Comparison of ENCODE assay signal across 25 cellular contexts in genomic region chr3:126859415-126860246, GRCh38.
DNase-seq lines count a peak whose midpoint lies in the region; ATAC-seq and TF ChIP-seq lines count a peak whose summit lies in the region.
"Had no signal": no experiment of that assay in that cellular context is flagged by ENCODE, and none has a peak within 500 bp of the region (broad histone marks: within the 10 kb centered on the region; RNA-seq: fewer than 3 reads in every experiment).

No MANE protein-coding gene starts in this region.

- POLR2A ChIA-PET in IMR-90 (lab: Charles Lee; ENCODE audit: unreplicated experiment), result no interaction called here

- no peak overlapping the region; the same call in 1 of the 2 replicates for H2BK120ac ChIP-seq in IMR-90 (ENCODE audit: low read depth, low read length)

- no peak overlapping the region for H2BK15ac ChIP-seq in IMR-90 (ENCODE audit: low read depth, low read length)

- H3K4me2 ChIP-seq in GM23248 (ENCODE audit: unreplicated experiment) (no peak overlapping the region), IMR-90 (ENCODE audit: low read depth, low read length) (no peak overlapping the region)

- no peak overlapping the region; the same call in 1 of the 2 replicates for H4K91ac ChIP-seq in IMR-90 (ENCODE audit: insufficient read depth, low read depth, low read length)

- H3K9me1 ChIP-seq in IMR-90 (ENCODE audit: insufficient read depth, low read length), result 0 out of 2 replicates have a peak, but pooled peaks cover 3% of the 10 kb centered on the region

- dilution Hi-C loops in IMR-90 (cut with HindIII; ENCODE audit: low sequenced_read_pairs, unreplicated experiment), result no loop called here

- CTCF ChIA-PET in IMR-90 (lab: Yijun Ruan, JAX), result no interaction called here

- H3K79me2 ChIP-seq in GM23248 (ENCODE audit: insufficient read depth), result no peaks in the 10 kb centered on the region

- H3K14ac ChIP-seq in IMR-90 (replicated peaks; ENCODE audit: low read depth, low read length), result no peak overlapping the region

- no TSS peak for BruUV-seq in IMR-90 (replicated peaks; lab: Mats Ljungman, UMichigan)

- intact Hi-C loops in IMR-90 (cut with micrococcal nuclease) (no loop called here), CD14-positive monocyte (cut with micrococcal nuclease) (no loop called here)

- peaks cover 6% of the 10 kb centered on the region; the same call in 1 of the 2 replicates for H3K4me1 ChIP-seq in GM23248 (ENCODE audit: insufficient read depth)
- no peaks in the 10 kb centered on the region for H3K4me1 ChIP-seq in IMR-90 (ENCODE audit: control insufficient read depth, insufficient read depth, low read length)
- H3K4me1 ChIP-seq: ascending aorta, Peyer's patch, prostate gland, stomach, tibial nerve had no signal

- H3K36me3 Mint-ChIP-seq in activated T-helper 17 cell treated with anti-CD3 and anti-CD28 coated beads, Interleukin-2, amount 50 U/mL, for 72 hours (ENCODE audit: low read depth), result no peaks in the 10 kb centered on the region
- H3K36me3 Mint-ChIP-seq in neural crest cell (ENCODE audit: low read depth) (no peaks in the 10 kb centered on the region), CD14-positive monocyte (no peaks in the 10 kb centered on the region)
- H3K36me3 Mint-ChIP-seq: activated CD8-positive, alpha-beta memory T cell treated with anti-CD3 and anti-CD28 coated beads, Interleukin-2, amount 10 ng/mL, durations not matched to agents 7 days and 5 days had no signal

- in situ Hi-C loops in GM23248 (cut with MboI), result no loop called here
- in situ Hi-C loops in IMR-90 (cut with MboI; ENCODE audit: low sequenced_read_pairs), result no loop called here

- H3K79me1 ChIP-seq in IMR-90 (ENCODE audit: low read depth in 1 of 2, low read length in 2 of 2), result no peaks in the 10 kb centered on the region

- H3K56ac ChIP-seq in IMR-90 (ENCODE audit: extremely low read depth, insufficient read depth, low read length), result no peak overlapping the region

- H3K9me2 ChIP-seq in GM23248 (ENCODE audit: insufficient read depth), result no peaks in the 10 kb centered on the region

- H4K20me1 ChIP-seq in GM23248 (ENCODE audit: insufficient read depth) (no peaks in the 10 kb centered on the region), IMR-90 (ENCODE audit: insufficient read depth, low read length) (no peaks in the 10 kb centered on the region)

- H3K27me3 ChIP-seq in GM23248 (replicated peaks; ENCODE audit: insufficient read depth), result no peaks in the 10 kb centered on the region
- H3K27me3 ChIP-seq in IMR-90 (ENCODE audit: control insufficient read depth, insufficient read depth, low read length), result no peaks in the 10 kb centered on the region
- H3K27me3 ChIP-seq: ascending aorta, dorsolateral prefrontal cortex, heart left ventricle, Peyer's patch, stomach, tibial nerve had no signal

- 92% methylated on average over 16 of the region's 16 CpGs for WGBS in GM23248 (ENCODE audit: low coverage in 1 of 2, low lambda C conversion rate in 2 of 2, missing lambda C conversion rate in 2 of 2), 2 experiments
- 83% methylated on average over 8 of the region's 16 CpGs; no CpG with 5 or more reads in 1 of the 2 experiments for WGBS in IMR-90 (ENCODE audit: extremely low coverage in 2 of 2, insufficient read length in 1 of 2), 2 experiments

- H3K27ac Mint-ChIP-seq in activated T-helper 17 cell treated with anti-CD3 and anti-CD28 coated beads, Interleukin-2, amount 50 U/mL, for 72 hours, result peak overlapping the region; percentile 20
- H3K27ac Mint-ChIP-seq in neural crest cell (ENCODE audit: unreplicated experiment) (peak overlapping the region; percentile 62), CD14-positive monocyte (no peak overlapping the region)
- H3K27ac Mint-ChIP-seq: activated CD4-positive, alpha-beta T cell treated with anti-CD3 and anti-CD28 coated beads, Interleukin-2, amount 10 ng/mL, durations not matched to agents 24 days and 14 days; activated CD8-positive, alpha-beta memory T cell treated with anti-CD3 and anti-CD28 coated beads, Interleukin-2, amount 10 ng/mL, durations not matched to agents 7 days and 5 days; activated naive CD4-positive, alpha-beta T cell treated with anti-CD3 and anti-CD28 coated beads, Interleukin-2, amount 50 U/mL, for 24 hours; activated T-helper 1 cell treated with anti-CD3 and anti-CD28 coated beads, Interleukin-12 subunit alpha, Interleukin-12 subunit beta, Interleukin-2, Interleukin-4 antibody, amounts not matched to agents 30 ng/mL and 10 ng/mL and 1 ng/mL, durations not matched to agents 14 hours and 24 hours and 36 hours had no signal

- no peak overlapping the region for H4K8ac ChIP-seq in IMR-90 (ENCODE audit: low read depth in 2 of 2, low read length in 2 of 2)

- no peaks in the 10 kb centered on the region for H3K36me3 ChIP-seq in GM23248 (ENCODE audit: low read depth)
- no peaks in the 10 kb centered on the region for H3K36me3 ChIP-seq in IMR-90 (ENCODE audit: control insufficient read depth, insufficient read depth, low read length)
- H3K36me3 ChIP-seq: ascending aorta, heart left ventricle, Peyer's patch, prostate gland had no signal

- H4K5ac ChIP-seq in IMR-90 (ENCODE audit: low read depth, low read length), result no peak overlapping the region

- H3K27ac ChIP-seq in GM23248, result peak overlapping the region; percentile 26; the same call in 1 of the 2 replicates
- H3K27ac ChIP-seq in IMR-90 (ENCODE audit: insufficient read depth, low read length), result no peak overlapping the region
- H3K27ac ChIP-seq: ascending aorta, heart left ventricle, Peyer's patch, prostate gland, SK-N-MC, stomach, tibial nerve, VCaP had no signal

- H2BK20ac ChIP-seq in IMR-90 (ENCODE audit: low read depth, low read length), result 0 out of 2 replicates have a peak overlapping the region, but pooled peaks have one; percentile 20

- H3K23ac ChIP-seq in IMR-90 (ENCODE audit: low read depth, low read length), result no peak overlapping the region

- TF ChIP-seq RAD21 in IMR-90 (IDR thresholded peaks at IDR 0.05; ENCODE audit: low read length), result no peak

- H3K4me1 Mint-ChIP-seq in activated T-helper 17 cell treated with anti-CD3 and anti-CD28 coated beads, Interleukin-2, amount 50 U/mL, for 72 hours, result no peaks in the 10 kb centered on the region
- H3K4me1 Mint-ChIP-seq in neural crest cell, result no peaks in the 10 kb centered on the region
- H3K4me1 Mint-ChIP-seq in CD14-positive monocyte, result no peaks in the 10 kb centered on the region
- H3K4me1 Mint-ChIP-seq: activated CD4-positive, alpha-beta T cell treated with anti-CD3 and anti-CD28 coated beads, Interleukin-2, amount 10 ng/mL, durations not matched to agents 24 days and 14 days; activated naive CD4-positive, alpha-beta T cell treated with anti-CD3 and anti-CD28 coated beads, Interleukin-2, amount 50 U/mL, for 24 hours; central memory CD8-positive, alpha-beta T cell had no signal

- no peak overlapping the region for H2BK5ac ChIP-seq in IMR-90 (ENCODE audit: low read depth, low read length, poor library complexity, severe bottlenecking)

- no peak overlapping the region for H2AK9ac ChIP-seq in IMR-90 (replicated peaks; ENCODE audit: low read depth, low read length, poor library complexity)

- no peak for TF ChIP-seq POLR2A in IMR-90 (IDR thresholded peaks at IDR 0.05; ENCODE audit: low read depth, low read length)

- ATAC-seq in IMR-90 (ENCODE audit: low read depth), result no peak
- ATAC-seq in activated T-helper 17 cell treated with anti-CD3 and anti-CD28 coated beads, Interleukin-2, amount 50 U/mL, for 72 hours (replicated peaks), result no peak
- ATAC-seq in GM18907 (IDR thresholded peaks at IDR 0.05; ENCODE audit: unreplicated experiment), result no peak
- ATAC-seq: activated CD8-positive, alpha-beta memory T cell treated with anti-CD3 and anti-CD28 coated beads, Interleukin-2, amount 10 ng/mL, durations not matched to agents 7 days and 5 days had no signal

- H2AFZ ChIP-seq in GM23248 (no peak overlapping the region), IMR-90 (replicated peaks; ENCODE audit: low read length, poor library complexity) (no peak overlapping the region)

- H3K4me3 ChIP-seq in GM23248 (no peak overlapping the region), IMR-90 (ENCODE audit: insufficient read depth, low read depth, low read length) (no peak overlapping the region), foreskin fibroblast (ENCODE audit: low read depth in 1 of 2, low read length in 2 of 2) (no peak overlapping the region)
- H3K4me3 ChIP-seq: ascending aorta, dorsolateral prefrontal cortex, heart left ventricle, Peyer's patch, prostate gland, SK-N-MC, stomach, tibial nerve had no signal

- peak; percentile 4 for DNase-seq in GM23248
- no peak for DNase-seq in IMR-90
- DNase-seq in neural crest cell (ENCODE audit: low read depth, low spot score), result no peak
- DNase-seq in CD14-positive monocyte (ENCODE audit: low spot score), result no peak
- no peak for DNase-seq in foreskin fibroblast
- no peak for DNase-seq in DMS153 treated with DMSO at 0.1 percent for 48 hours (lab: John Stamatoyannopoulos, UW; ENCODE audit: unreplicated experiment)
- DNase-seq: activated CD4-positive, alpha-beta T cell treated with anti-CD3 and anti-CD28 coated beads, Interleukin-2, amount 10 ng/mL, durations not matched to agents 24 days and 14 days; CD4-positive, CD25-positive, alpha-beta regulatory T cell; heart left ventricle; NCI-H187 treated with DMSO at 0.1 percent for 48 hours; Peyer's patch; stomach; T-helper 2 cell had no signal

- H3K9ac ChIP-seq in GM23248 (no peak overlapping the region), IMR-90 (ENCODE audit: low read depth, low read length) (no peak overlapping the region)

- H3K9me3 ChIP-seq in GM23248 (ENCODE audit: low read depth) (no peaks in the 10 kb centered on the region), IMR-90 (ENCODE audit: control insufficient read depth, insufficient read depth, low read length) (no peaks in the 10 kb centered on the region)
- H3K9me3 ChIP-seq: ascending aorta, heart left ventricle, Peyer's patch, prostate gland, stomach, tibial nerve had no signal

- no peaks in the 10 kb centered on the region for H3K27me3 Mint-ChIP-seq in activated T-helper 17 cell treated with anti-CD3 and anti-CD28 coated beads, Interleukin-2, amount 50 U/mL, for 72 hours
- H3K27me3 Mint-ChIP-seq in neural crest cell (ENCODE audit: low read depth) (no peaks in the 10 kb centered on the region), CD14-positive monocyte (ENCODE audit: low read depth in 3 of 3) (peaks cover 0 to 4% (median 0%) of the 10 kb centered on the region in 3 donors)
- H3K27me3 Mint-ChIP-seq: activated CD4-positive, alpha-beta T cell treated with anti-CD3 and anti-CD28 coated beads, Interleukin-2, amount 10 ng/mL, durations not matched to agents 24 days and 14 days; activated CD8-positive, alpha-beta memory T cell treated with anti-CD3 and anti-CD28 coated beads, Interleukin-2, amount 10 ng/mL, durations not matched to agents 7 days and 5 days; activated naive CD4-positive, alpha-beta T cell treated with anti-CD3 and anti-CD28 coated beads, Interleukin-2, amount 50 U/mL, for 24 hours; CD4-positive, CD25-positive, alpha-beta regulatory T cell; central memory CD8-positive, alpha-beta T cell had no signal

- TF ChIP-seq CTCF in IMR-90 (conservative IDR thresholded peaks at IDR 0.05; ENCODE audit: low read depth, low read length), result no peak
- TF ChIP-seq CTCF in neural crest cell (conservative IDR thresholded peaks at IDR 0.05), result no peak
- no peak for TF ChIP-seq CTCF in CD14-positive monocyte (IDR thresholded peaks at IDR 0.05)
- no peak for TF ChIP-seq CTCF in foreskin fibroblast (IDR thresholded peaks at IDR 0.05; ENCODE audit: low read depth, low read length)

- no peaks in the 10 kb centered on the region for H3K9me3 Mint-ChIP-seq in activated T-helper 17 cell treated with anti-CD3 and anti-CD28 coated beads, Interleukin-2, amount 50 U/mL, for 72 hours
- H3K9me3 Mint-ChIP-seq in neural crest cell, result no peaks in the 10 kb centered on the region
- peaks cover 0 to 3% (median 0%) of the 10 kb centered on the region in 7 donors for H3K9me3 Mint-ChIP-seq in CD14-positive monocyte
- H3K9me3 Mint-ChIP-seq: activated CD4-positive, alpha-beta T cell treated with anti-CD3 and anti-CD28 coated beads, Interleukin-2, amount 10 ng/mL, durations not matched to agents 24 days and 14 days; activated naive CD4-positive, alpha-beta T cell treated with anti-CD3 and anti-CD28 coated beads, Interleukin-2, amount 50 U/mL, for 24 hours; activated T-helper 1 cell treated with anti-CD3 and anti-CD28 coated beads, Interleukin-12 subunit alpha, Interleukin-12 subunit beta, Interleukin-2, Interleukin-4 antibody, amounts not matched to agents 30 ng/mL and 10 ng/mL and 1 ng/mL, durations not matched to agents 14 hours and 24 hours and 36 hours; central memory CD8-positive, alpha-beta T cell had no signal

- H2AK5ac ChIP-seq in IMR-90 (ENCODE audit: low read depth, low read length), result peak overlapping the region; percentile 37; the same call in 1 of the 2 replicates

- no peaks in the 10 kb centered on the region for H3F3A ChIP-seq in GM23248 (ENCODE audit: insufficient read depth)

- H3K4me3 Mint-ChIP-seq in activated T-helper 17 cell treated with anti-CD3 and anti-CD28 coated beads, Interleukin-2, amount 50 U/mL, for 72 hours, result no peak overlapping the region
- H3K4me3 Mint-ChIP-seq in neural crest cell (no peak overlapping the region), CD14-positive monocyte (no peak overlapping the region)
- H3K4me3 Mint-ChIP-seq: activated CD4-positive, alpha-beta T cell treated with anti-CD3 and anti-CD28 coated beads, Interleukin-2, amount 10 ng/mL, durations not matched to agents 24 days and 14 days; activated CD8-positive, alpha-beta memory T cell treated with anti-CD3 and anti-CD28 coated beads, Interleukin-2, amount 10 ng/mL, durations not matched to agents 7 days and 5 days; activated naive CD4-positive, alpha-beta T cell treated with anti-CD3 and anti-CD28 coated beads, Interleukin-2, amount 50 U/mL, for 24 hours; activated T-helper 1 cell treated with anti-CD3 and anti-CD28 coated beads, Interleukin-12 subunit alpha, Interleukin-12 subunit beta, Interleukin-2, Interleukin-4 antibody, amounts not matched to agents 30 ng/mL and 10 ng/mL and 1 ng/mL, durations not matched to agents 14 hours and 24 hours and 36 hours; CD4-positive, CD25-positive, alpha-beta regulatory T cell; central memory CD8-positive, alpha-beta T cell had no signal

- no peak overlapping the region for H3K18ac ChIP-seq in IMR-90 (ENCODE audit: low read depth, low read length)

- no peak overlapping the region; the same call in 1 of the 2 replicates for H3K4ac ChIP-seq in IMR-90 (ENCODE audit: low read depth, low read length)

Comparison
In these comparisons a context has a peak if more than half of its experiments do, and no peak if none do; other contexts are left out.
1. H3K27ac Mint-ChIP-seq: peak in activated T-helper 17 cell treated with anti-CD3 and anti-CD28 coated beads, Interleukin-2, amount 50 U/mL, for 72 hours (single experiment) and neural crest cell (single experiment); none in CD14-positive monocyte (0 of 7).